Comparison of ENCODE assay signal across 13 cellular contexts in genomic region chr10:84493951-84494848, GRCh38.
DNase-seq lines count a peak whose midpoint lies in the region; ATAC-seq and TF ChIP-seq lines count a peak whose summit lies in the region.
"Had no signal": no experiment of that assay in that cellular context is flagged by ENCODE, and none has a peak within 500 bp of the region (broad histone marks: within the 10 kb centered on the region; RNA-seq: fewer than 3 reads in every experiment).

No MANE protein-coding gene starts in this region.

- no peaks in the 10 kb centered on the region for H3K36me3 ChIP-seq in adrenal gland (replicated peaks in 1 of 2)
- H3K36me3 ChIP-seq: sigmoid colon had no signal

- no peak overlapping the region for H3K4me3 ChIP-seq in adrenal gland
- H3K4me3 ChIP-seq: sigmoid colon had no signal

- H3K27ac ChIP-seq in adrenal gland: no peak overlapping the region
- H3K27ac ChIP-seq: sigmoid colon had no signal

- no peaks in the 10 kb centered on the region for H3K9me3 ChIP-seq in adrenal gland (replicated peaks in 1 of 3)
- H3K9me3 ChIP-seq: sigmoid colon had no signal

- DNase-seq in natural killer cell (no peak), adrenal gland (peak in 5 of 7 donors; percentile 22 to 39 (median 27)), glutamatergic neuron (no peak), COLO668 (lab: John Stamatoyannopoulos, UW; ENCODE audit: unreplicated experiment) (no peak), T-helper 1 cell (no peak)
- no peak for DNase-seq in natural killer cell treated with Interleukin-12 subunit alpha and Interleukin-12 subunit beta and Interleukin-15 and Interleukin-18, amount 100 ng/mL, for 72 hours (ENCODE audit: low spot score)
- DNase-seq: activated CD4-positive, alpha-beta memory T cell treated with anti-CD3 and anti-CD28 coated beads for 36 hours; KG1; left ventricle myocardium superior; sigmoid colon had no signal

- 83 to 91% (median 87%) methylated on average over 9 of the region's 9 CpGs for WGBS in adrenal gland, 4 donors

- H3K4me1 Mint-ChIP-seq in natural killer cell (peaks cover 53 to 56% of the 10 kb centered on the region in 2 donors), glutamatergic neuron (ENCODE audit: low read depth, unreplicated experiment) (peaks cover 9% of the 10 kb centered on the region)
- H3K4me1 Mint-ChIP-seq in natural killer cell treated with Interleukin-12 subunit alpha and Interleukin-12 subunit beta and Interleukin-15 and Interleukin-18, amount 100 ng/mL, for 72 hours (ENCODE audit: low read depth in 2 of 2): peaks cover 27 to 38% of the 10 kb centered on the region in 2 donors

- H3K27me3 Mint-ChIP-seq in natural killer cell (ENCODE audit: low read depth in 2 of 2) (no peaks in the 10 kb centered on the region), glutamatergic neuron (ENCODE audit: unreplicated experiment) (peaks cover 5% of the 10 kb centered on the region)
- no peaks in the 10 kb centered on the region for H3K27me3 Mint-ChIP-seq in natural killer cell treated with Interleukin-12 subunit alpha and Interleukin-12 subunit beta and Interleukin-15 and Interleukin-18, amount 100 ng/mL, for 72 hours
- H3K27me3 Mint-ChIP-seq: activated CD4-positive, alpha-beta memory T cell treated with anti-CD3 and anti-CD28 coated beads for 36 hours; activated naive CD8-positive, alpha-beta T cell had no signal

- peaks cover 6 to 18% of the 10 kb centered on the region in 2 donors for H3K4me1 ChIP-seq in adrenal gland (replicated peaks in 1 of 2)

- no peak for TF ChIP-seq POLR2A in adrenal gland (IDR thresholded peaks at IDR 0.05)

- H3K27ac Mint-ChIP-seq in natural killer cell (peak overlapping the region; percentile 59 to 63), glutamatergic neuron (ENCODE audit: unreplicated experiment) (peak overlapping the region; percentile 50)
- H3K27ac Mint-ChIP-seq in natural killer cell treated with Interleukin-12 subunit alpha and Interleukin-12 subunit beta and Interleukin-15 and Interleukin-18, amount 100 ng/mL, for 72 hours: peak overlapping the region in 1 of 2 donors; percentile 41
- H3K27ac Mint-ChIP-seq: activated CD4-positive, alpha-beta memory T cell treated with anti-CD3 and anti-CD28 coated beads for 36 hours had no signal

- H3K9me3 Mint-ChIP-seq in natural killer cell: no peaks in the 10 kb centered on the region
- no peaks in the 10 kb centered on the region for H3K9me3 Mint-ChIP-seq in natural killer cell treated with Interleukin-12 subunit alpha and Interleukin-12 subunit beta and Interleukin-15 and Interleukin-18, amount 100 ng/mL, for 72 hours
- peaks cover 10% of the 10 kb centered on the region for H3K9me3 Mint-ChIP-seq in glutamatergic neuron (ENCODE audit: unreplicated experiment)
- H3K9me3 Mint-ChIP-seq: activated CD4-positive, alpha-beta memory T cell treated with anti-CD3 and anti-CD28 coated beads for 36 hours had no signal

- H3K27me3 ChIP-seq in adrenal gland: no peaks in the 10 kb centered on the region
- H3K27me3 ChIP-seq: sigmoid colon had no signal

- no peaks in the 10 kb centered on the region for H3K36me3 Mint-ChIP-seq in natural killer cell
- peaks cover 6% of the 10 kb centered on the region for H3K36me3 Mint-ChIP-seq in natural killer cell treated with Interleukin-12 subunit alpha and Interleukin-12 subunit beta and Interleukin-15 and Interleukin-18, amount 100 ng/mL, for 72 hours
- H3K36me3 Mint-ChIP-seq in glutamatergic neuron (ENCODE audit: unreplicated experiment): peaks cover 19% of the 10 kb centered on the region

- no peak for ATAC-seq in natural killer cell
- ATAC-seq in natural killer cell treated with Interleukin-12 subunit alpha and Interleukin-12 subunit beta and Interleukin-15 and Interleukin-18, amount 100 ng/mL, for 72 hours: no peak
- ATAC-seq in HG02970 (IDR thresholded peaks at IDR 0.05; ENCODE audit: low FRiP score, unreplicated experiment): no peak
- no peak for ATAC-seq in GM19324 (IDR thresholded peaks at IDR 0.05; ENCODE audit: low FRiP score, unreplicated experiment)
- ATAC-seq: left ventricle myocardium superior had no signal

- intact Hi-C loops in natural killer cell (cut with micrococcal nuclease): no loop called here
- intact Hi-C loops in adrenal gland (cut with DNase I): no loop called here

- no peak overlapping the region for H3K4me3 Mint-ChIP-seq in natural killer cell
- no peak overlapping the region for H3K4me3 Mint-ChIP-seq in natural killer cell treated with Interleukin-12 subunit alpha and Interleukin-12 subunit beta and Interleukin-15 and Interleukin-18, amount 100 ng/mL, for 72 hours
- peak overlapping the region; percentile 23 for H3K4me3 Mint-ChIP-seq in glutamatergic neuron (ENCODE audit: unreplicated experiment)
- H3K4me3 Mint-ChIP-seq: activated CD4-positive, alpha-beta memory T cell treated with anti-CD3 and anti-CD28 coated beads for 36 hours; activated naive CD8-positive, alpha-beta T cell had no signal

- TF ChIP-seq CTCF in natural killer cell (IDR thresholded peaks at IDR 0.05): no peak
- TF ChIP-seq CTCF in adrenal gland (IDR thresholded peaks at IDR 0.05): no peak
- no peak for TF ChIP-seq CTCF in glutamatergic neuron (IDR thresholded peaks at IDR 0.05; ENCODE audit: partially characterized antibody, unreplicated experiment)

Comparison
In these comparisons a context has a peak if more than half of its experiments do, and no peak if none do; other contexts are left out.
1. DNase-seq: peak in adrenal gland (5 of 7); none in natural killer cell (single experiment), natural killer cell treated with Interleukin-12 subunit alpha and Interleukin-12 subunit beta and Interleukin-15 and Interleukin-18, amount 100 ng/mL, for 72 hours (single experiment), glutamatergic neuron (single experiment), COLO668 (single experiment) and T-helper 1 cell (0 of 5).